36 cellular contexts compared by ENCODE assay signal in the genomic region with DNA sequence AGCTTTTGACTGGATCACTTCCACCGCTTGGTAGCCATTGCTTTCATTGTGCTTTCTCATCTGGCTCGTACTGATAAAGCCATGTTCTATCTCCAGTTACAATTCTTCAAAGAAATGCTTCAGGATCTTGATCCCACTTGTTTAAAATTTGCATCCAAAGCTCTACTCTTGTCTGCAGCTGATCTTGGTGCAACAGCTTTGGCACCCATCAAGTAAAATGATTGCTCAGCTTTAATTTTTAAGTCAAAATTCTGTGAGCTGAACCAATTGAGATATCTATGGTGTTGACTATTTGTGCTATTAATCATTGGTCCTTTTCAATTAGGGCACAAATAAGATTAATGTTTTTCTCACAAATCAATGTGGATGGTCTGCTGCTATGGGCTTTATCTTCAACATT.
"Had no signal": no experiment of that assay in that cellular context is flagged by ENCODE, and none has a peak within 500 bp of the region (broad histone marks: within the 10 kb centered on the region; RNA-seq: fewer than 3 reads in every experiment).

No MANE protein-coding gene starts in this region.

- H3K27ac Mint-ChIP-seq: activated CD4-positive, alpha-beta memory T cell treated with anti-CD3 and anti-CD28 coated beads for 36 hours; activated CD8-positive, alpha-beta T cell treated with anti-CD3 and anti-CD28 coated beads for 36 hours; activated naive CD4-positive, alpha-beta T cell treated with anti-CD3 and anti-CD28 coated beads for 36 hours; activated naive CD4-positive, alpha-beta T cell treated with anti-CD3 and anti-CD28 coated beads, Interleukin-2, amount 50 U/mL, for 72 hours; activated naive CD8-positive, alpha-beta T cell treated with anti-CD3 and anti-CD28 coated beads for 36 hours; activated T-cell treated with anti-CD3 and anti-CD28 coated beads, Interleukin-2, amount 50 U/mL, for 72 hours; activated T-helper 1 cell treated with anti-CD3 and anti-CD28 coated beads, Interleukin-12 subunit alpha, Interleukin-12 subunit beta, Interleukin-2, Interleukin-4 antibody, amounts not matched to agents 30 ng/mL and 10 ng/mL and 1 ng/mL, durations not matched to agents 14 hours and 24 hours and 36 hours; activated T-helper 17 cell treated with anti-CD3 and anti-CD28 coated beads, Interleukin-2, amount 50 U/mL, for 72 hours; T-helper 1 cell treated with Interleukin-12 subunit alpha and Interleukin-12 subunit beta and Interleukin-4 antibody, amounts not matched to agents 30 μg/mL and 1 μg/mL, for 36 hours; T-helper 2 cell treated with Interferon-gamma antibody and Interleukin-4, amounts not matched to agents 5 μg/mL and 100 μg/mL, for 36 hours had no signal

- H3K27ac ChIP-seq: adrenal gland, body of pancreas, brain microvascular endothelial cell, breast epithelium, colonic mucosa, VCaP had no signal

- ATAC-seq: activated CD8-positive, alpha-beta T cell treated with anti-CD3 and anti-CD28 coated beads for 36 hours; activated naive CD4-positive, alpha-beta T cell treated with anti-CD3 and anti-CD28 coated beads, Interleukin-2, amount 50 U/mL, for 72 hours; activated T-cell treated with anti-CD3 and anti-CD28 coated beads, Interleukin-2, amount 50 U/mL, for 4 hours; activated T-cell treated with anti-CD3 and anti-CD28 coated beads, Interleukin-2, amount 50 U/mL, for 72 hours; activated T-helper 17 cell treated with anti-CD3 and anti-CD28 coated beads, Interleukin-2, amount 50 U/mL, for 72 hours; body of pancreas had no signal

- H3K9me3 ChIP-seq: adrenal gland, body of pancreas, breast epithelium, colonic mucosa had no signal

- FAIRE-seq: astrocyte, TTC549 had no signal

- H3K27me3 ChIP-seq: adrenal gland, body of pancreas, brain microvascular endothelial cell, breast epithelium, colonic mucosa had no signal

- H3K27me3 Mint-ChIP-seq: activated B cell treated with CpG ODN at 0.5 μM for 24 hours; activated CD4-positive, alpha-beta memory T cell treated with anti-CD3 and anti-CD28 coated beads for 36 hours; activated CD8-positive, alpha-beta T cell treated with anti-CD3 and anti-CD28 coated beads for 36 hours; activated naive CD8-positive, alpha-beta T cell treated with anti-CD3 and anti-CD28 coated beads for 36 hours; activated T-helper 17 cell treated with anti-CD3 and anti-CD28 coated beads, Interleukin-2, amount 50 U/mL, for 72 hours had no signal

- H3K4me3 Mint-ChIP-seq: activated B cell treated with CpG ODN at 0.5 μM for 24 hours; activated CD4-positive, alpha-beta memory T cell treated with anti-CD3 and anti-CD28 coated beads for 36 hours; activated CD8-positive, alpha-beta T cell treated with anti-CD3 and anti-CD28 coated beads for 36 hours; activated naive CD4-positive, alpha-beta T cell treated with anti-CD3 and anti-CD28 coated beads for 36 hours; activated naive CD8-positive, alpha-beta T cell treated with anti-CD3 and anti-CD28 coated beads for 36 hours; activated T-cell treated with anti-CD3 and anti-CD28 coated beads, Interleukin-2, amount 50 U/mL, for 4 hours; activated T-cell treated with anti-CD3 and anti-CD28 coated beads, Interleukin-2, amount 50 U/mL, for 72 hours; activated T-helper 1 cell treated with anti-CD3 and anti-CD28 coated beads, Interleukin-12 subunit alpha, Interleukin-12 subunit beta, Interleukin-2, Interleukin-4 antibody, amounts not matched to agents 30 ng/mL and 10 ng/mL and 1 ng/mL, durations not matched to agents 14 hours and 24 hours and 36 hours; activated T-helper 17 cell treated with anti-CD3 and anti-CD28 coated beads, Interleukin-2, amount 50 U/mL, for 72 hours; T-helper 1 cell treated with Interleukin-12 subunit alpha and Interleukin-12 subunit beta and Interleukin-4 antibody, amounts not matched to agents 30 μg/mL and 1 μg/mL, for 36 hours; T-helper 2 cell treated with Interferon-gamma antibody and Interleukin-4, amounts not matched to agents 5 μg/mL and 100 μg/mL, for 36 hours had no signal

- DNase-seq: activated B cell treated with CpG ODN at 0.5 μM for 24 hours; activated CD4-positive, alpha-beta memory T cell treated with anti-CD3 and anti-CD28 coated beads for 36 hours; activated CD4-positive, alpha-beta T cell treated with anti-CD3 and anti-CD28 coated beads for 4 hours; activated CD4-positive, alpha-beta T cell treated with anti-CD3 and anti-CD28 coated beads, Interleukin-2, amount 50 U/mL, for 1 hour; activated CD4-positive, alpha-beta T cell treated with anti-CD3 and anti-CD28 coated beads, Interleukin-2, amount 50 U/mL, for 4 hours; activated CD4-positive, CD25-positive, alpha-beta regulatory T cell treated with anti-CD3 and anti-CD28 coated beads, Interleukin-2, amount 50 U/mL, for 72 hours; activated CD8-positive, alpha-beta memory T cell treated with anti-CD3 and anti-CD28 coated beads, Interleukin-2, amount 50 U/mL, for 4 hours; activated CD8-positive, alpha-beta T cell treated with anti-CD3 and anti-CD28 coated beads for 36 hours; activated effector memory CD4-positive, alpha-beta T cell treated with anti-CD3 and anti-CD28 coated beads, Interleukin-2, amount 50 U/mL, for 16 hours; activated gamma-delta T cell treated with Interleukin-2 at 50 U/mL for 16 hours; activated naive CD4-positive, alpha-beta T cell; activated naive CD4-positive, alpha-beta T cell treated with anti-CD3 and anti-CD28 coated beads for 36 hours; activated naive CD4-positive, alpha-beta T cell treated with anti-CD3 and anti-CD28 coated beads, Interleukin-2, amount 50 U/mL, for 16 hours; activated naive CD8-positive, alpha-beta T cell treated with anti-CD3 and anti-CD28 coated beads for 36 hours; activated T-cell treated with anti-CD3 and anti-CD28 coated beads for 4 hours; activated T-cell treated with anti-CD3 and anti-CD28 coated beads, Interleukin-2, amount 50 U/mL, for 1 hour; activated T-cell treated with anti-CD3 and anti-CD28 coated beads, Interleukin-2, amount 50 U/mL, for 4 hours; activated T-cell treated with anti-CD3 and anti-CD28 coated beads, Interleukin-2, amount 50 U/mL, for 72 hours; adrenal gland; amniotic stem cell; aorta; body of pancreas; brain microvascular endothelial cell; central memory CD4-positive, alpha-beta T cell; colonic mucosa; T-helper 2 cell; T-helper 9 cell had no signal

- H3K4me3 ChIP-seq: adrenal gland, body of pancreas, breast epithelium, colonic mucosa had no signal

- H3K36me3 ChIP-seq: adrenal gland, brain microvascular endothelial cell, breast epithelium, colonic mucosa had no signal

- H3K4me1 ChIP-seq: adrenal gland, breast epithelium, colonic mucosa had no signal
